ENCODE assay signal across 8 cellular contexts in genomic region chr1:7470904-7471638, GRCh38.
DNase-seq lines count a peak whose midpoint lies in the region; ATAC-seq and TF ChIP-seq lines count a peak whose summit lies in the region.

No MANE protein-coding gene starts in this region.

- in situ Hi-C loops in GM23248 (cut with MboI) = no loop called here

- H3K27me3 Mint-ChIP-seq in CD14-positive monocyte (ENCODE audit: low read depth in 3 of 3) = peaks cover 1 to 15% (median 2%) of the 10 kb centered on the region in 3 donors

- 9 to 10% methylated on average over 12 of the region's 12 CpGs for WGBS in GM23248 (ENCODE audit: low coverage in 1 of 2, low lambda C conversion rate in 2 of 2, missing lambda C conversion rate in 2 of 2), 2 experiments
- 27% methylated on average over 5 of the region's 12 CpGs for WGBS in SK-N-SH (ENCODE audit: low lambda C conversion rate)

- H2AFZ ChIP-seq in GM23248 (peak overlapping the region; percentile 62), SK-N-SH (ENCODE audit: low read depth) (peak overlapping the region; percentile 91; the same call in 1 of the 2 replicates)

- H3K9ac ChIP-seq in GM23248 = peak overlapping the region; percentile 80
- H3K9ac ChIP-seq in SK-N-SH = peak overlapping the region; percentile 62; the same call in 1 of the 2 replicates

- H3F3A ChIP-seq in GM23248 (ENCODE audit: insufficient read depth) (peaks cover 14% of the 10 kb centered on the region), SK-N-SH (replicated peaks; ENCODE audit: insufficient read depth) (no peaks in the 10 kb centered on the region)

- intact Hi-C loops in CD14-positive monocyte (cut with micrococcal nuclease) = no loop called here

- H3K4me3 ChIP-seq in GM23248 = no peak overlapping the region
- H3K4me3 ChIP-seq in SK-N-SH (ENCODE audit: low read depth in 2 of 2, low read length in 1 of 2) = no peak overlapping the region
- no peak overlapping the region for H3K4me3 ChIP-seq in skin epidermis

- POLR2A ChIA-PET in SK-N-SH (lab: Yijun Ruan, JAX) = no interaction called here

- H3K9me2 ChIP-seq in GM23248 (ENCODE audit: insufficient read depth) (no peaks in the 10 kb centered on the region), SK-N-SH (no peaks in the 10 kb centered on the region)

- TF ChIP-seq CTCF in SK-N-SH (IDR thresholded peaks at IDR 0.05) (no peak), CD14-positive monocyte (IDR thresholded peaks at IDR 0.05) (no peak)

- H3K4me1 Mint-ChIP-seq in CD14-positive monocyte = no peaks in the 10 kb centered on the region

- CTCF ChIA-PET in SK-N-SH (lab: Yijun Ruan, JAX) = interaction anchor here (1.2 to 1.5 kb wide), 4 partner anchors 17 to 197 kb away, joined by 3 to 4 read pairs (median 3); no protein-coding TSS in a partner anchor

- H3K9me3 Mint-ChIP-seq in CD14-positive monocyte = peaks cover 0 to 4% (median 0%) of the 10 kb centered on the region in 7 donors

- peak in 1 of 2 experiments; percentile 53; a peak in 1 of 4 replicates for TF ChIP-seq EP300 in SK-N-SH (IDR thresholded peaks at IDR 0.05; ENCODE audit: borderline replicate concordance in 1 of 2, low read depth in 1 of 2, low read length in 1 of 2)

- no peaks in the 10 kb centered on the region for H3K9me3 ChIP-seq in GM23248 (ENCODE audit: low read depth)
- H3K9me3 ChIP-seq in SK-N-SH = no peaks in the 10 kb centered on the region

- H3K4me3 Mint-ChIP-seq in CD14-positive monocyte = no peak overlapping the region

- H3K4me1 ChIP-seq in GM23248 (ENCODE audit: insufficient read depth) (peaks cover 36% of the 10 kb centered on the region), SK-N-SH (ENCODE audit: control insufficient read depth in 1 of 2, insufficient read depth in 2 of 2, low read depth in 1 of 2, low read length in 1 of 2) (peaks cover 20 to 69% of the 10 kb centered on the region in 2 experiments; a peak in 3 of 4 replicates)

- DNase-seq in GM23248 (peak; percentile 100), SK-N-SH (peak; percentile 68), glomerular visceral epithelial cell (ENCODE audit: extremely low spot score) (peak; percentile 95), CD14-positive monocyte (ENCODE audit: low spot score) (no peak)
- DNase-seq in activated CD8-positive, alpha-beta memory T cell treated with anti-CD3 and anti-CD28 coated beads, Interleukin-2, amount 50 U/mL, for 4 hours = no peak
- DNase-seq in activated naive CD4-positive, alpha-beta T cell treated with anti-CD3 and anti-CD28 coated beads, Interleukin-2, amount 50 U/mL, for 16 hours = no peak

- H3K36me3 Mint-ChIP-seq in CD14-positive monocyte = no peaks in the 10 kb centered on the region

- no peak for TF ChIP-seq RAD21 in SK-N-SH (IDR thresholded peaks at IDR 0.05; ENCODE audit: low read length)

- H3K27me3 ChIP-seq in GM23248 (replicated peaks; ENCODE audit: insufficient read depth) (no peaks in the 10 kb centered on the region), SK-N-SH (ENCODE audit: insufficient read depth) (no peaks in the 10 kb centered on the region)

- no peaks in the 10 kb centered on the region for H4K20me1 ChIP-seq in GM23248 (ENCODE audit: insufficient read depth)
- H4K20me1 ChIP-seq in SK-N-SH (ENCODE audit: insufficient read depth) = no peaks in the 10 kb centered on the region

- H3K27ac Mint-ChIP-seq in CD14-positive monocyte = no peak overlapping the region

- no peaks in the 10 kb centered on the region for H3K79me2 ChIP-seq in GM23248 (ENCODE audit: insufficient read depth)
- no peaks in the 10 kb centered on the region for H3K79me2 ChIP-seq in SK-N-SH (ENCODE audit: insufficient read depth)

- H3K36me3 ChIP-seq in GM23248 (ENCODE audit: low read depth) (no peaks in the 10 kb centered on the region), SK-N-SH (replicated peaks in 1 of 2; ENCODE audit: control insufficient read depth in 1 of 2, insufficient read depth in 2 of 2, low read length in 1 of 2) (no peaks in the 10 kb centered on the region)

- peak overlapping the region; percentile 98 for H3K27ac ChIP-seq in GM23248
- peak overlapping the region; percentile 75 to 94 for H3K27ac ChIP-seq in SK-N-SH (ENCODE audit: low read depth in 2 of 2, low read length in 1 of 2)
- peak overlapping the region in 17 of 21 experiments; percentile 30 to 84 (median 65) for H3K27ac ChIP-seq in skin epidermis

- H3K4me2 ChIP-seq in GM23248 (ENCODE audit: unreplicated experiment) = peak overlapping the region; percentile 42
- H3K4me2 ChIP-seq in SK-N-SH = peak overlapping the region; percentile 56; the same call in 1 of the 2 replicates

- no peak for ATAC-seq in GM19351 (IDR thresholded peaks at IDR 0.05; ENCODE audit: unreplicated experiment)

TF ChIP-seq in SK-N-SH, 30 proteins besides CTCF, POLR2A, EP300 and RAD21:
- no peak for TF ChIP-seq REST (IDR thresholded peaks at IDR 0.05; ENCODE audit: low read depth, low read length)
- TF ChIP-seq FOSL2 (IDR thresholded peaks at IDR 0.05; ENCODE audit: borderline replicate concordance, low read depth) = peak; percentile 84; the same call in 1 of the 2 replicates
- TF ChIP-seq NFIC (IDR thresholded peaks at IDR 0.05; ENCODE audit: borderline replicate concordance) = peak; percentile 85
- TF ChIP-seq TCF12 (IDR thresholded peaks at IDR 0.05) = peak; percentile 51
- TF ChIP-seq PBX3 (IDR thresholded peaks at IDR 0.05) = peak; percentile 61; the same call in 1 of the 2 replicates
- TF ChIP-seq SIN3A (IDR thresholded peaks at IDR 0.05; ENCODE audit: borderline replicate concordance, low read depth, low read length) = no peak
- TF ChIP-seq MAX (IDR thresholded peaks at IDR 0.05; ENCODE audit: low read depth) = peak; percentile 77

Comparison
In these comparisons a context has a peak if more than half of its experiments do, and no peak if none do; other contexts are left out.
1. DNase-seq: peak in GM23248 (single experiment), SK-N-SH (single experiment) and glomerular visceral epithelial cell (single experiment); none in CD14-positive monocyte (single experiment), activated CD8-positive, alpha-beta memory T cell treated with anti-CD3 and anti-CD28 coated beads, Interleukin-2, amount 50 U/mL, for 4 hours (single experiment) and activated naive CD4-positive, alpha-beta T cell treated with anti-CD3 and anti-CD28 coated beads, Interleukin-2, amount 50 U/mL, for 16 hours (single experiment).
2. Peak in every context shown above with its lines, with median percentiles within 50 percentile points of each other: H3K27ac ChIP-seq.